ENCODE assay signal across 9 cellular contexts in the genomic region with DNA sequence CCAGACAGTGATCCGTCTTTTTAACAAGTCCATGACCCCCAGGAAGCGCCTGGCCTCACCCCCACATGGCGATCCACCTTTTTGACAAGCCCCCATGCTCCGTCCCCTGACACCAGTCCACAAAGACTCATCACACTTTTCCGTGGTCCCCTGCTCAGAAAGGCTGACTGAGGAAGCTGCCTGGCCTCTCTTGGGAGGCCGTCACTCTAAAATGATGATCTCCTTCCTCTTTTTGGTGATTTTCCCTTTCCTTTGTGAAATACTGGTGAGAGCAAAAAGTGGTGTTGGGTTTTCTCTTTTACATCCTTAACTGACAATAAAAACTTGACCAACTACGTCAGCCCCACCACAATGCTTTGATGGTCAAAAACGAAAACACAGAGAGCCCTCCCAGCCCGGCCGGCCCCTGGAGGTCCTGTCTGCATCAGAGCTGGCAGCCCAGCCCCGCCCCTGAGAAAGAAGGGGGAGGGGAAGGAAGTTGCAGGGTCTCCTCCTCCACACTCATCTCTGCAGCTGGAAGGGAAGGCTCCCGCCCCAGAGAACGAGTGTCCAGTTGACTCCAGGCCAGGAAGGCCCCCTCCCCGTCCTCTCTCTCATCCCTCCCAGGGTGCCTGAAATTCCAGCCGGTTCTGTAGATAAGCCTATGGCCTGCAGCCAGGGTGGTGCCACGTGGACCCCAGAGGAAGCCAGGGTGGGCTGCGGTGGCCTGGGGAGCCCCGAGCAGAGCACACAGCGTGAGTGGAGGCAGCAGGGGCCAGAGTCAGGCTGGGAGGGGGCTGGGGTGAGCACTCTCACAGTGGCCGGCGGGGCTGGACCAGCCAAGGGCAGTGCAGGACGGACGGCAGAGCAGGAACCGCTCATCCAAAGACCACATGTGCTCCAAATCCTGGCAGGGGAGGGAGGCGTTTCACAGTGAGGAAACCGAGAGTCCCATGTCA. TPM values are rescaled to one million over a fixed set of nuclear protein-coding genes. Genes with fewer than 3 reads are reported as not detected.
DNase-seq lines count a peak whose midpoint lies in the region; ATAC-seq and TF ChIP-seq lines count a peak whose summit lies in the region.
"Had no signal": no experiment of that assay in that cellular context is flagged by ENCODE, and none has a peak within 500 bp of the region (broad histone marks: within the 10 kb centered on the region; RNA-seq: fewer than 3 reads in every experiment).

No MANE protein-coding gene starts in this region.

- H3K36me3 Mint-ChIP-seq in IgD-negative memory B cell = peaks cover 2% of the 10 kb centered on the region
- H3K36me3 Mint-ChIP-seq in type B pancreatic cell = peaks cover 4% of the 10 kb centered on the region

- TF ChIP-seq CTCF in lower lobe of right lung (IDR thresholded peaks at IDR 0.05) = no peak
- TF ChIP-seq CTCF in type B pancreatic cell (conservative IDR thresholded peaks at IDR 0.05) = no peak

- H3K9me3 ChIP-seq in lower lobe of right lung = no peaks in the 10 kb centered on the region
- H3K9me3 ChIP-seq: HAP-1 had no signal

- H3K4me3 ChIP-seq in lower lobe of right lung = peak overlapping the region; percentile 20
- H3K4me3 ChIP-seq: HAP-1 had no signal

- H3K27ac Mint-ChIP-seq in IgD-negative memory B cell (peak overlapping the region; percentile 73 to 92 (median 89)), type B pancreatic cell (peak overlapping the region; percentile 64)

- H3K27me3 Mint-ChIP-seq in IgD-negative memory B cell (no peaks in the 10 kb centered on the region), type B pancreatic cell (no peaks in the 10 kb centered on the region)

- intact Hi-C loops in lower lobe of right lung (cut with DNase I) = no loop called here

- DNase-seq in Daoy (ENCODE audit: low read depth) (peak; percentile 84), brain pericyte (ENCODE audit: low read depth, low spot score) (peak; percentile 89), lower lobe of right lung (no peak), type B pancreatic cell (ENCODE audit: extremely low spot score, unreplicated experiment) (no peak), NCI-H2227 (lab: John Stamatoyannopoulos, UW; ENCODE audit: unreplicated experiment) (no peak), DMS53 treated with DMSO at 0.1 percent for 48 hours (lab: John Stamatoyannopoulos, UW; ENCODE audit: unreplicated experiment) (no peak)

- H3K4me3 Mint-ChIP-seq in IgD-negative memory B cell (peak overlapping the region; percentile 66 to 86 (median 84)), type B pancreatic cell (peak overlapping the region; percentile 70)

- H3K27ac ChIP-seq in lower lobe of right lung = peak overlapping the region; percentile 83

- H3K4me1 Mint-ChIP-seq in IgD-negative memory B cell (peaks cover 20 to 46% (median 20%) of the 10 kb centered on the region in 3 donors), type B pancreatic cell (ENCODE audit: unreplicated experiment) (peaks cover 45% of the 10 kb centered on the region)

- peaks cover 60% of the 10 kb centered on the region for H3K4me1 ChIP-seq in lower lobe of right lung
- H3K4me1 ChIP-seq: HAP-1 had no signal

- no peaks in the 10 kb centered on the region for H3K27me3 ChIP-seq in lower lobe of right lung (ENCODE audit: low read depth)

- ATAC-seq in GM21619 (IDR thresholded peaks at IDR 0.05; ENCODE audit: unreplicated experiment) (peak; percentile 71), lower lobe of right lung (peak in 1 of 2 donors; percentile 2)

- H3K36me3 ChIP-seq in lower lobe of right lung = no peaks in the 10 kb centered on the region
- H3K36me3 ChIP-seq: HAP-1 had no signal

- no peaks in the 10 kb centered on the region for H3K9me3 Mint-ChIP-seq in IgD-negative memory B cell
- no peaks in the 10 kb centered on the region for H3K9me3 Mint-ChIP-seq in type B pancreatic cell

RNA-seq across cellular contexts. Expression of a gene that starts 19.9 kb away (rescaled TPM):
- 68.1 and 74.2 TPM in 2 replicates for total RNA-seq in Daoy (2014; rRNA removed; shearing (Covaris generic))
- polyA plus RNA-seq in IgD-negative memory B cell = 175 TPM
- total RNA-seq in lower lobe of right lung = 33.9 TPM
- 26.3 and 63.4 TPM in 2 replicates for total RNA-seq in type B pancreatic cell (ENCODE audit: low replicate concordance)

Comparison
In these comparisons a context has a peak if more than half of its experiments do, and no peak if none do; other contexts are left out.
1. DNase-seq: peak in Daoy (single experiment) and brain pericyte (single experiment); none in lower lobe of right lung (single experiment), type B pancreatic cell (single experiment), NCI-H2227 (single experiment) and DMS53 treated with DMSO at 0.1 percent for 48 hours (single experiment).